Comparison of ENCODE assay signal across 24 cellular contexts in the genomic region with DNA sequence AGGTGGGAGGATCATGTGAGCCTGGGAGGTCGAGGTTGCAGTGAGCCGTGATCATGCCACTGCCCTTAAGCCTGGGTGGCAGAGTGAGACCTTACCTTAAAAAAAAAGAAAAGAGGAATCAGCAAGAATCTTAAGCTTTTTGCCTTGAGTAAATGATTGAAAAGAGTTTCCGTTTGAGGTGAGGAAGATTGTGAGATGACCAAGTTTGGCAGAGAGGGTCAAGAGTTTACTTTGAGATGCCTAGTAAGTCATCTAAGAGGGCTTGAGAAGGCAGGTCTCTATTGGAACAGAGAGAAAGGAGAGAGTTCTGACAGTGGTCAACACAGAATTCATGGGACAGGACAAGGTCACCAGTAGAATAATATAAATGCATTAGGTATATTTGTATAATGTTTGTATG.
DNase-seq lines count a peak whose midpoint lies in the region; ATAC-seq and TF ChIP-seq lines count a peak whose summit lies in the region.
"Had no signal": no experiment of that assay in that cellular context is flagged by ENCODE, and none has a peak within 500 bp of the region (broad histone marks: within the 10 kb centered on the region; RNA-seq: fewer than 3 reads in every experiment).

No MANE protein-coding gene starts in this region.

- no peak for TF ChIP-seq CTCF in CD14-positive monocyte (IDR thresholded peaks at IDR 0.05)

- H3K27ac Mint-ChIP-seq in stimulated activated memory B cell treated with anti-CD40 and anti-IgM and Interleukin-4, amounts not matched to agents 10 μg/mL and 1 μg/mL and 100 μg/mL, for 72 hours = peak overlapping the region; percentile 84
- no peak overlapping the region for H3K27ac Mint-ChIP-seq in CD14-positive monocyte
- H3K27ac Mint-ChIP-seq: activated CD4-positive, alpha-beta T cell treated with anti-CD3 and anti-CD28 coated beads, Interleukin-2, amount 10 ng/mL, durations not matched to agents 24 days and 14 days; activated naive CD8-positive, alpha-beta T cell; CD4-positive, alpha-beta T cell; naive thymus-derived CD4-positive, alpha-beta T cell had no signal

- no peak overlapping the region for H3K4me3 Mint-ChIP-seq in stimulated activated memory B cell treated with anti-CD40 and anti-IgM and Interleukin-4, amounts not matched to agents 10 μg/mL and 1 μg/mL and 100 μg/mL, for 72 hours
- no peak overlapping the region for H3K4me3 Mint-ChIP-seq in activated T-cell treated with anti-CD3 and anti-CD28 coated beads, Interleukin-2, amount 50 U/mL, for 4 hours
- H3K4me3 Mint-ChIP-seq in CD14-positive monocyte = no peak overlapping the region
- H3K4me3 Mint-ChIP-seq: activated CD4-positive, alpha-beta T cell treated with anti-CD3 and anti-CD28 coated beads, Interleukin-2, amount 10 ng/mL, durations not matched to agents 24 days and 14 days; activated naive CD8-positive, alpha-beta T cell; CD4-positive, alpha-beta T cell; naive thymus-derived CD4-positive, alpha-beta T cell had no signal

- H3K9me3 Mint-ChIP-seq in stimulated activated memory B cell treated with anti-CD40 and anti-IgM and Interleukin-4, amounts not matched to agents 10 μg/mL and 1 μg/mL and 100 μg/mL, for 72 hours = peaks cover 7% of the 10 kb centered on the region
- no peaks in the 10 kb centered on the region for H3K9me3 Mint-ChIP-seq in activated T-cell treated with anti-CD3 and anti-CD28 coated beads, Interleukin-2, amount 50 U/mL, for 4 hours
- H3K9me3 Mint-ChIP-seq in CD14-positive monocyte = peaks cover 8 to 17% (median 12%) of the 10 kb centered on the region in 7 donors
- H3K9me3 Mint-ChIP-seq: CD4-positive, alpha-beta T cell had no signal

- H3K36me3 Mint-ChIP-seq in stimulated activated memory B cell treated with anti-CD40 and anti-IgM and Interleukin-4, amounts not matched to agents 10 μg/mL and 1 μg/mL and 100 μg/mL, for 72 hours = peaks cover 20% of the 10 kb centered on the region
- no peaks in the 10 kb centered on the region for H3K36me3 Mint-ChIP-seq in activated T-cell treated with anti-CD3 and anti-CD28 coated beads, Interleukin-2, amount 50 U/mL, for 4 hours (ENCODE audit: insufficient read depth)
- H3K36me3 Mint-ChIP-seq in CD14-positive monocyte = no peaks in the 10 kb centered on the region
- H3K36me3 Mint-ChIP-seq: activated naive CD8-positive, alpha-beta T cell; IgD-negative memory B cell; naive thymus-derived CD4-positive, alpha-beta T cell had no signal

- intact Hi-C loops in CD14-positive monocyte (cut with micrococcal nuclease) = no loop called here

- H3K4me1 Mint-ChIP-seq in stimulated activated memory B cell treated with anti-CD40 and anti-IgM and Interleukin-4, amounts not matched to agents 10 μg/mL and 1 μg/mL and 100 μg/mL, for 72 hours = peaks cover 26% of the 10 kb centered on the region
- H3K4me1 Mint-ChIP-seq in activated T-cell treated with anti-CD3 and anti-CD28 coated beads, Interleukin-2, amount 50 U/mL, for 4 hours (ENCODE audit: low read depth) = no peaks in the 10 kb centered on the region
- no peaks in the 10 kb centered on the region for H3K4me1 Mint-ChIP-seq in CD14-positive monocyte
- H3K4me1 Mint-ChIP-seq: activated CD4-positive, alpha-beta T cell treated with anti-CD3 and anti-CD28 coated beads, Interleukin-2, amount 10 ng/mL, durations not matched to agents 24 days and 14 days had no signal

- H3K27me3 Mint-ChIP-seq in stimulated activated memory B cell treated with anti-CD40 and anti-IgM and Interleukin-4, amounts not matched to agents 10 μg/mL and 1 μg/mL and 100 μg/mL, for 72 hours = no peaks in the 10 kb centered on the region
- no peaks in the 10 kb centered on the region for H3K27me3 Mint-ChIP-seq in activated T-cell treated with anti-CD3 and anti-CD28 coated beads, Interleukin-2, amount 50 U/mL, for 4 hours (ENCODE audit: low read depth)
- H3K27me3 Mint-ChIP-seq in CD14-positive monocyte (ENCODE audit: low read depth in 3 of 3) = no peaks in the 10 kb centered on the region
- H3K27me3 Mint-ChIP-seq: activated CD4-positive, alpha-beta T cell treated with anti-CD3 and anti-CD28 coated beads, Interleukin-2, amount 10 ng/mL, durations not matched to agents 24 days and 14 days; activated naive CD8-positive, alpha-beta T cell; CD4-positive, alpha-beta T cell; IgD-negative memory B cell had no signal

- no peak for DNase-seq in DMS 273 (lab: John Stamatoyannopoulos, UW; ENCODE audit: unreplicated experiment)
- DNase-seq in MV-4-11 (lab: John Stamatoyannopoulos, UW) = no peak
- no peak for DNase-seq in activated T-cell treated with anti-CD3 and anti-CD28 coated beads, Interleukin-2, amount 50 U/mL, for 4 hours
- no peak for DNase-seq in CD14-positive monocyte (ENCODE audit: low spot score)
- DNase-seq: activated CD4-positive, alpha-beta T cell treated with anti-CD3 and anti-CD28 coated beads, Interleukin-2, amount 10 ng/mL, durations not matched to agents 24 days and 14 days; caudate nucleus; CD4-positive, alpha-beta T cell; GF-D8; H7; left colon; naive thymus-derived CD4-positive, alpha-beta T cell; NCI-H2107; NCI-H510A treated with DMSO at 0.1 percent for 48 hours; stimulated activated CD4-positive, alpha-beta T cell treated with anti-CD3 and anti-CD28 coated beads, Interleukin-12 subunit alpha, Interleukin-12 subunit beta, amount 100 ng/mL, for 4 hours; stimulated activated CD4-positive, alpha-beta T cell treated with anti-CD3 and anti-CD28 coated beads, Interleukin-4, amount 100 ng/mL, for 4 hours; stomach; T-helper 1 cell; transverse colon had no signal

- ATAC-seq in GM19043 (IDR thresholded peaks at IDR 0.05; ENCODE audit: low read depth, unreplicated experiment) (peak; percentile 95), GM21786 (IDR thresholded peaks at IDR 0.05; ENCODE audit: unreplicated experiment) (peak; percentile 75), HG03378 (IDR thresholded peaks at IDR 0.05; ENCODE audit: unreplicated experiment) (peak; percentile 86)
- no peak for ATAC-seq in stimulated activated memory B cell treated with anti-CD40 and anti-IgM and Interleukin-4, amounts not matched to agents 10 μg/mL and 1 μg/mL and 100 μg/mL, for 72 hours
- no peak for ATAC-seq in activated T-cell treated with anti-CD3 and anti-CD28 coated beads, Interleukin-2, amount 50 U/mL, for 4 hours
- ATAC-seq: left colon; naive thymus-derived CD4-positive, alpha-beta T cell had no signal

Comparison
In these comparisons a context has a peak if more than half of its experiments do, and no peak if none do; other contexts are left out.
1. ATAC-seq: peak in GM19043 (single experiment), GM21786 (single experiment) and HG03378 (single experiment); none in stimulated activated memory B cell treated with anti-CD40 and anti-IgM and Interleukin-4, amounts not matched to agents 10 μg/mL and 1 μg/mL and 100 μg/mL, for 72 hours (single experiment) and activated T-cell treated with anti-CD3 and anti-CD28 coated beads, Interleukin-2, amount 50 U/mL, for 4 hours (0 of 2).